17 cellular contexts compared by ENCODE assay signal in the genomic region with DNA sequence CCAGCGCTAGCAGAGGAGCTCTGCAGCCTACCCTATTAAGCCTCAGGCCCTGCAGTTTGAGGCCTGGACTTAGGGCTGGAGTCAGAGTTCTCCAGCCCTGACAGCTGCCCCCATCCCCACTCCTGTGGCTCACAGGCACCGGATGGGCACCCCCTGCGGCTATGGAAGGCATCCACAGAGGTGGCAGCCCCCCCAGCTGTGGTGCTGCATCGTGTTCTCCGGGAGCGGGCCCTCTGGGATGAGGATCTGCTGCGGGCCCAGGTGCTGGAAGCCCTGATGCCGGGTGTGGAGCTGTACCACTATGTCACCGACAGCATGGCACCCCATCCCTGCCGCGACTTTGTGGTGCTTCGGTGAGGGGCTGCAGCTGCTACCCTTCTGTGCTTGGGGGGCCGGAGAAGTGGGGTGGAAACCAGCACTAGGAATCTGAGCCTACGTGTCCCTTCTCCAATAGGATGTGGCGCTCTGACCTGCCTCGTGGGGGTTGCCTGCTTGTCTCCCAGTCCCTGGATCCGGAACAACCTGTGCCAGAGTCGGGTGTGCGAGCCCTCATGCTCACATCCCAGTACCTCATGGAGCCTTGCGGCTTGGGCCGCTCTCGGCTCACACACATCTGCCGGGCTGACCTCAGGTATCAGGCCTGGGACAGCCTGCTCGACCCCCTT.
DNase-seq lines count a peak whose midpoint lies in the region; ATAC-seq, FAIRE-seq and TF ChIP-seq lines count a peak whose summit lies in the region.
"Had no signal": no experiment of that assay in that cellular context is flagged by ENCODE, and none has a peak within 500 bp of the region (broad histone marks: within the 10 kb centered on the region; RNA-seq: fewer than 3 reads in every experiment).

No MANE protein-coding gene starts in this region.

- DNase-seq in K562 (ENCODE audit: extremely low read depth in 1 of 4, low spot score in 3 of 4): no peak
- peak; percentile 81 for DNase-seq in mesenteric fat pad (ENCODE audit: low spot score)
- peak; percentile 60 for DNase-seq in sigmoid colon
- DNase-seq in stimulated activated naive CD4-positive, alpha-beta T cell (lab: John Stamatoyannopoulos, UW): no peak
- DNase-seq in LoVo (ENCODE audit: low spot score): no peak
- no peak for DNase-seq in globus pallidus (ENCODE audit: low spot score)
- DNase-seq: C1 segment of cervical spinal cord; Calu3; CD4-positive, alpha-beta memory T cell; COR-L47; DMS53; GF-D8; HFFc6 had no signal

- no TSS peak for BruUV-seq in K562 (replicated peaks; lab: Mats Ljungman, UMichigan)

- no peak for TF ChIP-seq POLR2A in K562 (conservative IDR thresholded peaks at IDR 0.05)
- TF ChIP-seq POLR2A in sigmoid colon (IDR thresholded peaks at IDR 0.05): no peak

- H3K4me3 ChIP-seq in K562: no peak overlapping the region
- H3K4me3 ChIP-seq in sigmoid colon: no peak overlapping the region
- H3K4me3 ChIP-seq: GM23338, HAP-1 had no signal

- H3K4me1 ChIP-seq in K562 (replicated peaks in 1 of 2; ENCODE audit: control insufficient read depth in 2 of 2, insufficient read depth in 2 of 2, low read length in 2 of 2): 0 out of 5 replicates have a peak, but pooled peaks cover 0 to 4% of the 10 kb centered on the region in 2 experiments
- H3K4me1 ChIP-seq in sigmoid colon: no peaks in the 10 kb centered on the region
- H3K4me1 ChIP-seq: HAP-1 had no signal

- no peak overlapping the region for H3K4me2 ChIP-seq in K562 (ENCODE audit: insufficient read depth, low read length)
- H3K4me2 ChIP-seq: GM23338 had no signal

- peaks cover 26% of the 10 kb centered on the region for H4K20me1 ChIP-seq in K562 (replicated peaks; ENCODE audit: control insufficient read depth, insufficient read depth, low read length)

- no peak overlapping the region for H3K27ac ChIP-seq in K562 (ENCODE audit: extremely low read depth, low read depth, low read length)
- H3K27ac ChIP-seq in sigmoid colon: no peak overlapping the region

- ATAC-seq in K562: no peak
- ATAC-seq: GM23338 had no signal

- H3K9me1 ChIP-seq in K562 (ENCODE audit: control insufficient read depth, insufficient read depth, low read length): no peaks in the 10 kb centered on the region

- POLR2A ChIA-PET in K562 (lab: Yijun Ruan, JAX): no interaction called here

- TF ChIP-seq EP300 in K562 (IDR thresholded peaks at IDR 0.05; ENCODE audit: low read length) (no peak), sigmoid colon (IDR thresholded peaks at IDR 0.05) (no peak)

- no peak for FAIRE-seq in K562 (lab: Jason Lieb, UNC)
- FAIRE-seq: GM12891, GM18507 had no signal

- intact Hi-C loops in K562 (cut with micrococcal nuclease): no loop called here
- intact Hi-C loops in sigmoid colon (cut with DNase I): no loop called here

- H3K27me3 ChIP-seq in K562 (ENCODE audit: control insufficient read depth in 2 of 2, insufficient read depth in 2 of 2, low read length in 2 of 2) (no peaks in the 10 kb centered on the region), sigmoid colon (no peaks in the 10 kb centered on the region)

- 56% methylated on average over 10 of the region's 24 CpGs for WGBS in K562 (ENCODE audit: insufficient coverage, low coverage, missing lambda C conversion rate)
- WGBS in sigmoid colon, 2 donors: 91 to 93% methylated on average over 24 of the region's 24 CpGs

- H3K9ac ChIP-seq in K562 (ENCODE audit: insufficient read depth in 1 of 2, low read depth in 2 of 2, low read length in 2 of 2): no peak overlapping the region

- H3K79me2 ChIP-seq in K562 (ENCODE audit: control insufficient read depth, insufficient read depth, low read length): no peaks in the 10 kb centered on the region

- TF ChIP-seq CTCF in K562 (IDR thresholded peaks at IDR 0.05 in 2 of 3, conservative IDR thresholded peaks at IDR 0.05 in 1 of 3; ENCODE audit: insufficient read depth in 2 of 3, low read depth in 1 of 3, low read length in 3 of 3): no peak
- no peak for TF ChIP-seq CTCF in sigmoid colon (IDR thresholded peaks at IDR 0.05)

- no peak for TF ChIP-seq RAD21 in K562 (CRISPR knock-in tag; conservative IDR thresholded peaks at IDR 0.05 in 1 of 2, IDR thresholded peaks at IDR 0.05 in 1 of 2)

- no peak overlapping the region for H2AFZ ChIP-seq in K562 (ENCODE audit: low read depth, low read length)
- H2AFZ ChIP-seq: GM23338 had no signal

- H3K9me3 ChIP-seq in K562 (replicated peaks; ENCODE audit: control insufficient read depth, insufficient read depth, low read depth, low read length) (no peaks in the 10 kb centered on the region), sigmoid colon (no peaks in the 10 kb centered on the region)
- H3K9me3 ChIP-seq: HAP-1 had no signal

- H3K36me3 ChIP-seq in K562 (ENCODE audit: control insufficient read depth, insufficient read depth, low read length) (peaks cover 65% of the 10 kb centered on the region; the same call in 2 of the 3 replicates), sigmoid colon (no peaks in the 10 kb centered on the region)
- H3K36me3 ChIP-seq: HAP-1 had no signal

- CTCF ChIA-PET in K562 (lab: Yijun Ruan, JAX; ENCODE audit: low intra/inter-chr PET ratio): no interaction called here

- in situ Hi-C loops in K562 (cut with MboI): loop anchor here (10.0 kb wide), 1 partner anchor 529 kb away; no protein-coding TSS in a partner anchor

TF ChIP-seq in K562, 482 proteins besides CTCF, POLR2A, EP300 and RAD21:
- TF ChIP-seq, protein P1, sequence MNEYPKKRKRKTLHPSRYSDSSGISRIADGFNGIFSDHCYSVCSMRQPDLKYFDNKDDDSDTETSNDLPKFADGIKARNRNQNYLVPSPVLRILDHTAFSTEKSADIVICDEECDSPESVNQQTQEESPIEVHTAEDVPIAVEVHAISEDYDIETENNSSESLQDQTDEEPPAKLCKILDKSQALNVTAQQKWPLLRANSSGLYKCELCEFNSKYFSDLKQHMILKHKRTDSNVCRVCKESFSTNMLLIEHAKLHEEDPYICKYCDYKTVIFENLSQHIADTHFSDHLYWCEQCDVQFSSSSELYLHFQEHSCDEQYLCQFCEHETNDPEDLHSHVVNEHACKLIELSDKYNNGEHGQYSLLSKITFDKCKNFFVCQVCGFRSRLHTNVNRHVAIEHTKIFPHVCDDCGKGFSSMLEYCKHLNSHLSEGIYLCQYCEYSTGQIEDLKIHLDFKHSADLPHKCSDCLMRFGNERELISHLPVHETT (CRISPR knock-in tag; conservative IDR thresholded peaks at IDR 0.05 in 1 of 2, IDR thresholded peaks at IDR 0.05 in 1 of 2): no peak
- peak; percentile 31; the same call in 1 of the 2 replicates for TF ChIP-seq POLR2G (IDR thresholded peaks at IDR 0.05; ENCODE audit: low read depth, low read length)

Comparison
In these comparisons a context has a peak if more than half of its experiments do, and no peak if none do; other contexts are left out.
1. DNase-seq: peak in mesenteric fat pad (single experiment) and sigmoid colon (single experiment); none in K562 (0 of 4), stimulated activated naive CD4-positive, alpha-beta T cell (0 of 6), LoVo (single experiment) and globus pallidus (single experiment).